In the genomic region with DNA sequence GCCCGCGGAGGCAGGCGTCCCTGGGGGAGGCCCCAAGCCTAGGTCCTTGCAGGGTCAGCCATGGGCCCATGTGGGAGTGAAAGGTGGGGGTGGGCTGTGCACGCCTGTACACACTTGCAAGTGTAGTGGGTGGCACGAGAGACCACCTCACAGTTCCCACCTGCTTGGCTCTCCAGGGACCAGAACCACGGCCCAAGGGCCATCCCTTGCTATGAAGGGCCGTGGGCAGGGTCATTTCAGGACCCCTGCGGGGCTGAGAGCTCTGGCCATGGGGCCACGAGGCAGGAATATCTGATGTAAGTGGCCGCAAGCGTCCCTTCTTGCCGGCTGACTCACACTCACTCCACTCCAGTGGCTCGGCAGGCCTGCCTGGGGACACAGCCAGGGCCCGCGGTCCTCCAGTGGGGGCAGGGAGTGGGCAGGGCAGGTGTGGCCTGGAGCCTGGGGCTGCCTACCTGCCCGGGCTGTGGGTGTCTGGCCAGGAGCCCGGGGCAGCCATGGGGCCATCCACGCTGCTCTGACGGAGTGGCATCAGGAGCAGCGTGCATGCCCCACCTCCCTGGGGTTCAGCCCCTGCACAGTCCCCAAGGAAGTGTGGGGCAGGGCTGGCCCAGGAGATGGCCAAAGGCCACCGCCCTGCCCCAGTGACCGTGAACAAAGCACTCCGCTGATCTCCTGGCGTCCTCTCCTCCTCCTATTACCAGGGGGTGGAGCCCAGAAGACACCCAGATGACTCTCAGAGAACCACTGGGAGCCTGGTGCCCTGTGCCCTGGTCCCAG, we compare ENCODE assay signal across 1 cellular context.
TF ChIP-seq lines count a peak whose summit lies in the region.

No MANE protein-coding gene starts in this region.

TF ChIP-seq in IMR-90, 13 proteins besides CTCF, POLR2A, EP300 and RAD21 (continued from another document):
- TF ChIP-seq, protein P1, sequence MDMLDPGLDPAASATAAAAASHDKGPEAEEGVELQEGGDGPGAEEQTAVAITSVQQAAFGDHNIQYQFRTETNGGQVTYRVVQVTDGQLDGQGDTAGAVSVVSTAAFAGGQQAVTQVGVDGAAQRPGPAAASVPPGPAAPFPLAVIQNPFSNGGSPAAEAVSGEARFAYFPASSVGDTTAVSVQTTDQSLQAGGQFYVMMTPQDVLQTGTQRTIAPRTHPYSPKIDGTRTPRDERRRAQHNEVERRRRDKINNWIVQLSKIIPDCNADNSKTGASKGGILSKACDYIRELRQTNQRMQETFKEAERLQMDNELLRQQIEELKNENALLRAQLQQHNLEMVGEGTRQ (IDR thresholded peaks at IDR 0.05; ENCODE audit: low read depth, low read length): no peak
- TF ChIP-seq RFX5 (IDR thresholded peaks at IDR 0.05; ENCODE audit: low read depth, low read length): no peak
